ENCODE assay signal across 2 cellular contexts in genomic region chr20:12949429-12949980, GRCh38.
TF ChIP-seq lines count a peak whose summit lies in the region.

No MANE protein-coding gene starts in this region.

TF ChIP-seq in HepG2, 621 proteins besides CTCF, POLR2A, EP300 and RAD21:
- no peak for TF ChIP-seq KLF6 (CRISPR knock-in tag; IDR thresholded peaks at IDR 0.05)
- no peak for TF ChIP-seq ZSCAN25 (CRISPR knock-in tag; IDR thresholded peaks at IDR 0.05)
- no peak for TF ChIP-seq RAD51 (IDR thresholded peaks at IDR 0.05; ENCODE audit: borderline replicate concordance)
- no peak for TF ChIP-seq E2F5 (CRISPR knock-in tag; conservative IDR thresholded peaks at IDR 0.05)
- TF ChIP-seq SP1 (IDR thresholded peaks at IDR 0.05) = no peak
- TF ChIP-seq SP1 (CRISPR knock-in tag; IDR thresholded peaks at IDR 0.05) = no peak
- TF ChIP-seq TRIM22 (IDR thresholded peaks at IDR 0.05) = no peak
- TF ChIP-seq ZNF501 (CRISPR knock-in tag; IDR thresholded peaks at IDR 0.05) = no peak
- no peak for TF ChIP-seq ZFP36L1 (CRISPR knock-in tag; IDR thresholded peaks at IDR 0.05)
- TF ChIP-seq RFX3 (CRISPR knock-in tag; IDR thresholded peaks at IDR 0.05) = no peak
- no peak for TF ChIP-seq ATF4 (CRISPR knock-in tag; IDR thresholded peaks at IDR 0.05)

TF ChIP-seq in SK-N-SH, 30 proteins besides CTCF, POLR2A, EP300 and RAD21:
- TF ChIP-seq FOXJ3 (CRISPR knock-in tag; IDR thresholded peaks at IDR 0.05) = no peak
- no peak for TF ChIP-seq ELF1 (IDR thresholded peaks at IDR 0.05)
- TF ChIP-seq IRF3 (IDR thresholded peaks at IDR 0.05; ENCODE audit: low read depth, low read length) = no peak
- no peak for TF ChIP-seq GABPA (IDR thresholded peaks at IDR 0.05; ENCODE audit: low read depth)
